8 cellular contexts compared by ENCODE assay signal in the genomic region with DNA sequence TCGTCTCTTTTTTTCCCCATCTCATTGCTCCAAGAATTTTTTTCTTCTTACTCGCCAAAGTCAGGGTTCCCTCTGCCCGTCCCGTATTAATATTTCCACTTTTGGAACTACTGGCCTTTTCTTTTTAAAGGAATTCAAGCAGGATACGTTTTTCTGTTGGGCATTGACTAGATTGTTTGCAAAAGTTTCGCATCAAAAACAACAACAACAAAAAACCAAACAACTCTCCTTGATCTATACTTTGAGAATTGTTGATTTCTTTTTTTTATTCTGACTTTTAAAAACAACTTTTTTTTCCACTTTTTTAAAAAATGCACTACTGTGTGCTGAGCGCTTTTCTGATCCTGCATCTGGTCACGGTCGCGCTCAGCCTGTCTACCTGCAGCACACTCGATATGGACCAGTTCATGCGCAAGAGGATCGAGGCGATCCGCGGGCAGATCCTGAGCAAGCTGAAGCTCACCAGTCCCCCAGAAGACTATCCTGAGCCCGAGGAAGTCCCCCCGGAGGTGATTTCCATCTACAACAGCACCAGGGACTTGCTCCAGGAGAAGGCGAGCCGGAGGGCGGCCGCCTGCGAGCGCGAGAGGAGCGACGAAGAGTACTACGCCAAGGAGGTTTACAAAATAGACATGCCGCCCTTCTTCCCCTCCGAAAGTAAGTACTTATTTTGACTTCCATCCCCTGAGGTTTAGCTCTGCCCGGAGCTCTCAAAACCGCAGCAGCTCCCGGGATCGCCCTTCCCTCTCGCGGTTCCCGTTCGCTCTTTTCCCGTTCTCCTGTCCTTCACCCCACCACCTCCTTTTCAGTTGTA. TPM values are rescaled to one million over a fixed set of nuclear protein-coding genes. Genes with fewer than 3 reads are reported as not detected.
A peak's percentile ranks its signal among the peaks of the same experiment; 100 is the strongest.
DNase-seq lines count a peak whose midpoint lies in the region; ATAC-seq and TF ChIP-seq lines count a peak whose summit lies in the region.

No MANE protein-coding gene starts in this region.

- no peak for TF ChIP-seq POLR2A in Peyer's patch (IDR thresholded peaks at IDR 0.05)
- TF ChIP-seq POLR2A in GM18505 (IDR thresholded peaks at IDR 0.05; ENCODE audit: borderline replicate concordance, extremely low read depth, insufficient read depth, insufficient read length): no peak

- H3K27ac Mint-ChIP-seq in activated CD4-positive, alpha-beta T cell treated with anti-CD3 and anti-CD28 coated beads, Interleukin-2, amount 10 ng/mL, durations not matched to agents 7 days and 5 days: peak overlapping the region; percentile 14
- H3K27ac Mint-ChIP-seq in natural killer cell treated with Interleukin-12 subunit alpha and Interleukin-12 subunit beta and Interleukin-15 and Interleukin-18, amount 100 ng/mL, for 72 hours: no peak overlapping the region

- H3K9me3 ChIP-seq in Peyer's patch: no peaks in the 10 kb centered on the region

- ATAC-seq in omental fat pad (ENCODE audit: low FRiP score): peak; percentile 17
- no peak for ATAC-seq in HG02571 (IDR thresholded peaks at IDR 0.05; ENCODE audit: unreplicated experiment)
- ATAC-seq in GM18505 (IDR thresholded peaks at IDR 0.05; ENCODE audit: unreplicated experiment): no peak
- no peak for ATAC-seq in natural killer cell treated with Interleukin-12 subunit alpha and Interleukin-12 subunit beta and Interleukin-15 and Interleukin-18, amount 100 ng/mL, for 72 hours

- CTCF ChIA-PET in activated CD4-positive, alpha-beta T cell treated with anti-CD3 and anti-CD28 coated beads, Interleukin-2, amount 10 ng/mL, durations not matched to agents 7 days and 5 days (lab: Charles Lee): no interaction called here

- TF ChIP-seq CTCF in Peyer's patch (IDR thresholded peaks at IDR 0.05) (no peak), omental fat pad (IDR thresholded peaks at IDR 0.05) (no peak)

- no peak for DNase-seq in activated CD4-positive, alpha-beta T cell treated with anti-CD3 and anti-CD28 coated beads, Interleukin-2, amount 10 ng/mL, durations not matched to agents 7 days and 5 days
- no peak for DNase-seq in activated CD4-positive, alpha-beta T cell treated with anti-CD3 and anti-CD28 coated beads for 48 hours
- DNase-seq in Peyer's patch (peak in 2 of 3 donors; percentile 49 to 57), fibroblast of peridontal ligament (ENCODE audit: extremely low read depth) (peak; percentile 61), omental fat pad (ENCODE audit: low spot score) (no peak)
- no peak for DNase-seq in natural killer cell treated with Interleukin-12 subunit alpha and Interleukin-12 subunit beta and Interleukin-15 and Interleukin-18, amount 100 ng/mL, for 72 hours (ENCODE audit: low spot score)

- POLR2A ChIA-PET in activated CD4-positive, alpha-beta T cell treated with anti-CD3 and anti-CD28 coated beads, Interleukin-2, amount 10 ng/mL, durations not matched to agents 7 days and 5 days (lab: Charles Lee): no interaction called here

- H3K36me3 ChIP-seq in Peyer's patch: no peaks in the 10 kb centered on the region

- H3K4me3 ChIP-seq in Peyer's patch: peak overlapping the region; percentile 40 to 66 (median 58)

- peaks cover 49% of the 10 kb centered on the region for H3K27me3 Mint-ChIP-seq in activated CD4-positive, alpha-beta T cell treated with anti-CD3 and anti-CD28 coated beads, Interleukin-2, amount 10 ng/mL, durations not matched to agents 7 days and 5 days
- peaks cover 32 to 52% of the 10 kb centered on the region in 2 donors for H3K27me3 Mint-ChIP-seq in natural killer cell treated with Interleukin-12 subunit alpha and Interleukin-12 subunit beta and Interleukin-15 and Interleukin-18, amount 100 ng/mL, for 72 hours

- no peak overlapping the region for H3K4me3 Mint-ChIP-seq in activated CD4-positive, alpha-beta T cell treated with anti-CD3 and anti-CD28 coated beads, Interleukin-2, amount 10 ng/mL, durations not matched to agents 7 days and 5 days
- no peak overlapping the region for H3K4me3 Mint-ChIP-seq in natural killer cell treated with Interleukin-12 subunit alpha and Interleukin-12 subunit beta and Interleukin-15 and Interleukin-18, amount 100 ng/mL, for 72 hours

- H3K4me1 Mint-ChIP-seq in activated CD4-positive, alpha-beta T cell treated with anti-CD3 and anti-CD28 coated beads, Interleukin-2, amount 10 ng/mL, durations not matched to agents 7 days and 5 days: peaks cover 7% of the 10 kb centered on the region
- H3K4me1 Mint-ChIP-seq in natural killer cell treated with Interleukin-12 subunit alpha and Interleukin-12 subunit beta and Interleukin-15 and Interleukin-18, amount 100 ng/mL, for 72 hours (ENCODE audit: low read depth in 2 of 2): peaks cover 15 to 22% of the 10 kb centered on the region in 2 donors

- H3K27me3 ChIP-seq in Peyer's patch: peaks cover 0 to 8% of the 10 kb centered on the region in 2 donors

- no peaks in the 10 kb centered on the region for H3K9me3 Mint-ChIP-seq in activated CD4-positive, alpha-beta T cell treated with anti-CD3 and anti-CD28 coated beads, Interleukin-2, amount 10 ng/mL, durations not matched to agents 7 days and 5 days
- H3K9me3 Mint-ChIP-seq in natural killer cell treated with Interleukin-12 subunit alpha and Interleukin-12 subunit beta and Interleukin-15 and Interleukin-18, amount 100 ng/mL, for 72 hours: no peaks in the 10 kb centered on the region

- peak overlapping the region; percentile 19 to 80 (median 54) for H3K27ac ChIP-seq in Peyer's patch

- no peaks in the 10 kb centered on the region for H3K36me3 Mint-ChIP-seq in activated CD4-positive, alpha-beta T cell treated with anti-CD3 and anti-CD28 coated beads, Interleukin-2, amount 10 ng/mL, durations not matched to agents 7 days and 5 days (ENCODE audit: low read depth)
- H3K36me3 Mint-ChIP-seq in natural killer cell treated with Interleukin-12 subunit alpha and Interleukin-12 subunit beta and Interleukin-15 and Interleukin-18, amount 100 ng/mL, for 72 hours: no peaks in the 10 kb centered on the region

- peaks cover 0 to 14% (median 2%) of the 10 kb centered on the region in 4 donors for H3K4me1 ChIP-seq in Peyer's patch

RNA-seq across cellular contexts. Expression of a gene that starts 1.5 kb away (rescaled TPM):
- not detected for total RNA-seq in activated CD4-positive, alpha-beta T cell treated with anti-CD3 and anti-CD28 coated beads, Interleukin-2, amount 10 ng/mL, durations not matched to agents 7 days and 5 days
- total RNA-seq in Peyer's patch: 1 to 10 TPM in 1 of 4 donors, under 1 TPM in 2, not detected in 1; 0.28 to 1.7 (median 0.54) TPM
- 1 to 10 TPM; 3.1 to 9.1 (median 4.1) TPM for total RNA-seq in omental fat pad
- under 1 TPM in 1 of 2 donors, not detected in 1; 0.11 TPM for total RNA-seq in natural killer cell treated with Interleukin-12 subunit alpha and Interleukin-12 subunit beta and Interleukin-15 and Interleukin-18, amount 100 ng/mL, for 72 hours

Comparison
In these comparisons a context has a peak if more than half of its experiments do, and no peak if none do; other contexts are left out.
1. DNase-seq: peak in Peyer's patch (2 of 3) and fibroblast of peridontal ligament (single experiment); none in activated CD4-positive, alpha-beta T cell treated with anti-CD3 and anti-CD28 coated beads, Interleukin-2, amount 10 ng/mL, durations not matched to agents 7 days and 5 days (single experiment), activated CD4-positive, alpha-beta T cell treated with anti-CD3 and anti-CD28 coated beads for 48 hours (single experiment), omental fat pad (single experiment) and natural killer cell treated with Interleukin-12 subunit alpha and Interleukin-12 subunit beta and Interleukin-15 and Interleukin-18, amount 100 ng/mL, for 72 hours (single experiment).